ENCODE assay signal across 8 cellular contexts in genomic region chr7:105269397-105269796, GRCh38.
DNase-seq lines count a peak whose midpoint lies in the region; ATAC-seq, FAIRE-seq and TF ChIP-seq lines count a peak whose summit lies in the region.

No MANE protein-coding gene starts in this region.

- no peak for TF ChIP-seq EP300 in gastroesophageal sphincter (IDR thresholded peaks at IDR 0.05)

- H3K9me3 ChIP-seq in T-helper 17 cell (ENCODE audit: control insufficient read depth, low read length, poor library complexity, severe bottlenecking) (no peaks in the 10 kb centered on the region), gastroesophageal sphincter (no peaks in the 10 kb centered on the region)

- peaks cover 2% of the 10 kb centered on the region for H3K36me3 Mint-ChIP-seq in T-helper 17 cell (ENCODE audit: low read depth)

- peak overlapping the region; percentile 45 to 81 (median 74) for H3K27ac ChIP-seq in gastroesophageal sphincter

- intact Hi-C loops in sciatic nerve (cut with DNase I) = no loop called here
- intact Hi-C loops in posterior cingulate gyrus (cut with DNase I) = loop anchor here (10.0 kb wide), 1 partner anchor 65 kb away; no protein-coding TSS in a partner anchor

- H3K4me1 Mint-ChIP-seq in T-helper 17 cell = peaks cover 44% of the 10 kb centered on the region

- H3K27me3 Mint-ChIP-seq in T-helper 17 cell = no peaks in the 10 kb centered on the region

- no peaks in the 10 kb centered on the region for H3K36me3 ChIP-seq in gastroesophageal sphincter

- DNase-seq in T-helper 17 cell = no peak
- DNase-seq in sciatic nerve (ENCODE audit: low spot score) = no peak
- no peak for DNase-seq in activated gamma-delta T cell (lab: John Stamatoyannopoulos, UW)
- DNase-seq in frontal cortex (ENCODE audit: low spot score in 2 of 2) = no peak
- DNase-seq in posterior cingulate gyrus = no peak

- peaks cover 8 to 48% (median 13%) of the 10 kb centered on the region in 3 donors for H3K4me1 ChIP-seq in gastroesophageal sphincter

- no peak for FAIRE-seq in frontal cortex (lab: Jason Lieb, UNC)

- 0% methylated on average over 3 of the region's 3 CpGs for WGBS in gastroesophageal sphincter (ENCODE audit: low coverage in 1 of 2), 2 donors

- H3K27ac Mint-ChIP-seq in T-helper 17 cell = peak overlapping the region; percentile 94

- peak overlapping the region; percentile 95 for H3K4me3 Mint-ChIP-seq in T-helper 17 cell

- ATAC-seq in GM18505 (IDR thresholded peaks at IDR 0.05; ENCODE audit: unreplicated experiment) (peak; percentile 28), HG02759 (IDR thresholded peaks at IDR 0.05; ENCODE audit: unreplicated experiment) (peak; percentile 32), T-helper 17 cell (peak; percentile 61), gastroesophageal sphincter (no peak), sciatic nerve (peak; percentile 60)

- TF ChIP-seq CTCF in gastroesophageal sphincter (IDR thresholded peaks at IDR 0.05) = no peak

- H3K27me3 ChIP-seq in gastroesophageal sphincter = no peaks in the 10 kb centered on the region

- TF ChIP-seq POLR2A in GM18505 (IDR thresholded peaks at IDR 0.05; ENCODE audit: borderline replicate concordance, extremely low read depth, insufficient read depth, insufficient read length) (no peak), gastroesophageal sphincter (IDR thresholded peaks at IDR 0.05) (no peak)

- H3K4me3 ChIP-seq in gastroesophageal sphincter = peak overlapping the region; percentile 40 to 43
